8 cellular contexts compared by ENCODE assay signal in genomic region chr11:57527056-57527631, GRCh38. TPM values are rescaled to one million over a fixed set of nuclear protein-coding genes. Genes with fewer than 3 reads are reported as not detected.
DNase-seq lines count a peak whose midpoint lies in the region; ATAC-seq, FAIRE-seq and TF ChIP-seq lines count a peak whose summit lies in the region.

No MANE protein-coding gene starts in this region.

- ATAC-seq in naive B cell (ENCODE audit: low read depth in 2 of 2) (no peak), GM19397 (IDR thresholded peaks at IDR 0.05; ENCODE audit: unreplicated experiment) (no peak)

- H3K4me3 ChIP-seq in AG04449 (ENCODE audit: low read depth, low read length): no peak overlapping the region
- no peak overlapping the region for H3K4me3 ChIP-seq in endothelial cell of umbilical vein (replicated peaks in 1 of 3; ENCODE audit: insufficient read depth in 1 of 3, low read depth in 1 of 3, low read length in 3 of 3)

- no peak overlapping the region for H3K4me2 ChIP-seq in endothelial cell of umbilical vein (ENCODE audit: insufficient read depth, low read length)

- no peak overlapping the region for H3K9ac ChIP-seq in endothelial cell of umbilical vein (replicated peaks; ENCODE audit: extremely low read depth, insufficient read depth, low read length)

- peaks cover 21% of the 10 kb centered on the region for H3K4me1 ChIP-seq in endothelial cell of umbilical vein (ENCODE audit: control insufficient read depth, extremely low read depth, insufficient read depth, low read length)

- H4K20me1 ChIP-seq in endothelial cell of umbilical vein (replicated peaks; ENCODE audit: control insufficient read depth, extremely low read depth, insufficient read depth, low read length): no peaks in the 10 kb centered on the region

- H3K27me3 ChIP-seq in endothelial cell of umbilical vein (ENCODE audit: control insufficient read depth in 2 of 2, insufficient read depth in 2 of 2, low read length in 2 of 2): no peaks in the 10 kb centered on the region

- CTCF ChIA-PET in AG04449 (lab: Yijun Ruan, JAX) (interaction anchor here (0.6 to 18.1 kb wide), 53 partner anchors 9 to 1050 kb away, joined by 3 to 421 read pairs (median 5); partner anchors contain the start of genes P2RX3, RTN4RL2, SLC43A1 and SMTNL1), endothelial cell of umbilical vein (lab: Charles Lee) (interaction anchor here (0.7 to 10.9 kb wide), 27 partner anchors 11 to 687 kb away, joined by 3 to 316 read pairs (median 4); partner anchors contain the start of genes RTN4RL2 and SLC43A1)

- peaks cover 2 to 6% of the 10 kb centered on the region in 2 experiments for H3K36me3 ChIP-seq in endothelial cell of umbilical vein (ENCODE audit: control insufficient read depth in 2 of 2, extremely low read depth in 1 of 2, insufficient read depth in 2 of 2, low read length in 2 of 2)

- no peaks in the 10 kb centered on the region for H3K9me3 Mint-ChIP-seq in naive B cell

- H3K4me3 Mint-ChIP-seq in naive B cell: peak overlapping the region in 1 of 8 donors; percentile 73

- H3K79me2 ChIP-seq in endothelial cell of umbilical vein (ENCODE audit: control insufficient read depth, insufficient read depth, low read length): peaks cover 18% of the 10 kb centered on the region

- no peaks in the 10 kb centered on the region for H3K9me1 ChIP-seq in endothelial cell of umbilical vein (replicated peaks; ENCODE audit: control insufficient read depth, extremely low read depth, insufficient read depth, low read length)

- no peak for TF ChIP-seq POLR2A in endothelial cell of umbilical vein (IDR thresholded peaks at IDR 0.05; ENCODE audit: low read depth, low read length)

- intact Hi-C loops in endothelial cell of umbilical vein (cut with micrococcal nuclease): loop anchor here (1.0 kb wide), 4 partner anchors 12 to 182 kb away; partner anchors contain the start of gene SLC43A1

- no peaks in the 10 kb centered on the region for H3K27me3 Mint-ChIP-seq in naive B cell

- peaks cover 16 to 30% (median 28%) of the 10 kb centered on the region in 3 donors for H3K4me1 Mint-ChIP-seq in naive B cell

- no peak overlapping the region for H2AFZ ChIP-seq in endothelial cell of umbilical vein (ENCODE audit: low read depth, low read length)

- DNase-seq in AG04449 (ENCODE audit: low read depth, low spot score) (no peak), GM13976 (ENCODE audit: low spot score) (no peak), NCI-H774 (lab: John Stamatoyannopoulos, UW) (peak; percentile 33), endothelial cell of umbilical vein (ENCODE audit: low read depth, low spot score) (peak; percentile 59), naive B cell (peak; percentile 61)
- DNase-seq in activated CD8-positive, alpha-beta memory T cell treated with anti-CD3 and anti-CD28 coated beads for 4 hours (ENCODE audit: low read depth in 2 of 2): peak; percentile 36 to 49
- DNase-seq in stimulated activated naive CD4-positive, alpha-beta T cell treated with Interleukin-2 at 50 U/mL for 16 hours (lab: John Stamatoyannopoulos, UW): peak; percentile 65

- POLR2A ChIA-PET in AG04449 (lab: Yijun Ruan, JAX) (no interaction called here), endothelial cell of umbilical vein (lab: Charles Lee) (no interaction called here)

- no peaks in the 10 kb centered on the region for H3K9me3 ChIP-seq in endothelial cell of umbilical vein (replicated peaks; ENCODE audit: control insufficient read depth, insufficient read depth, low read length)

- H3K27ac Mint-ChIP-seq in naive B cell: no peak overlapping the region

- in situ Hi-C loops in GM13976 (cut with MboI; ENCODE audit: low sequenced_read_pairs, unreplicated experiment): loop anchor here (10.0 kb wide), 1 partner anchor 182 kb away; no protein-coding TSS in a partner anchor

- no peaks in the 10 kb centered on the region for H3K36me3 Mint-ChIP-seq in naive B cell

- TF ChIP-seq CTCF in AG04449 (IDR thresholded peaks at IDR 0.05; ENCODE audit: insufficient read depth, low read length, missing control alignments): peak; percentile 87
- peak; percentile 81 for TF ChIP-seq CTCF in GM13976 (IDR thresholded peaks at IDR 0.05; ENCODE audit: borderline replicate concordance, control extremely low read depth, extremely low read depth, insufficient read depth, missing control alignments)
- TF ChIP-seq CTCF in endothelial cell of umbilical vein (IDR thresholded peaks at IDR 0.05; ENCODE audit: extremely low read depth in 1 of 2, insufficient read depth in 1 of 2, low read depth in 1 of 2, low read length in 2 of 2): peak; percentile 78 to 79

- no TSS peak for BruUV-seq in endothelial cell of umbilical vein (replicated peaks; lab: Mats Ljungman, UMichigan)

- no peak overlapping the region for H3K27ac ChIP-seq in endothelial cell of umbilical vein (ENCODE audit: insufficient read depth, low read depth, low read length)

- dilution Hi-C loops in endothelial cell of umbilical vein (cut with MboI; ENCODE audit: extremely low pct_ligation_motif_present, low sequenced_read_pairs): no loop called here

- peak; percentile 81 for FAIRE-seq in endothelial cell of umbilical vein (lab: Jason Lieb, UNC)

TF ChIP-seq in endothelial cell of umbilical vein, 7 proteins besides CTCF, POLR2A, EP300 and RAD21:
- no peak for TF ChIP-seq GATA2 (IDR thresholded peaks at IDR 0.05; ENCODE audit: insufficient read depth, insufficient read length, low read depth, low read length)

RNA-seq across cellular contexts. Expression of gene TIMM10, which starts 3.4 kb away (rescaled TPM):
- 64.2 and 105 TPM in 2 replicates for total RNA-seq in endothelial cell of umbilical vein
- polyA plus RNA-seq in endothelial cell of umbilical vein: 109 and 128 TPM in 2 replicates
- 122 and 165 TPM in 2 replicates for polyA plus RNA-seq in endothelial cell of umbilical vein (2011; cell fraction: cytosol; rRNA removed)
- 43.4 and 47.7 TPM in 2 replicates for polyA plus RNA-seq in endothelial cell of umbilical vein (2011; cell fraction: nucleus; rRNA removed)
- polyA plus RNA-seq in endothelial cell of umbilical vein (2012): 97.8 and 133 TPM in 2 replicates
- 46.9 and 56.5 TPM in 2 replicates for polyA minus RNA-seq in endothelial cell of umbilical vein
- polyA minus RNA-seq in endothelial cell of umbilical vein (2011; cell fraction: cytosol; rRNA and poly(A)+ RNA removed): 16.3 TPM
- polyA minus RNA-seq in endothelial cell of umbilical vein (2011; cell fraction: nucleus; rRNA and poly(A)+ RNA removed): 9.0 and 10.6 TPM in 2 replicates
- polyA plus RNA-seq in naive B cell (ENCODE audit: low read depth in 6 of 6): 100 to 1,000 TPM in 1 of 6 donors, 10 to 100 TPM in 5; 64.9 to 105 (median 79.9) TPM

RNA-seq across cellular contexts. Expression of gene SMTNL1, which starts 10.3 kb away (rescaled TPM):
- total RNA-seq in endothelial cell of umbilical vein: not detected in 2 replicates
- polyA plus RNA-seq in endothelial cell of umbilical vein: not detected in 2 replicates
- not detected in 2 replicates for polyA plus RNA-seq in endothelial cell of umbilical vein (2011; cell fraction: cytosol; rRNA removed)
- polyA plus RNA-seq in endothelial cell of umbilical vein (2011; cell fraction: nucleus; rRNA removed): not detected in 2 replicates
- polyA plus RNA-seq in endothelial cell of umbilical vein (2012): not detected in 2 replicates
- polyA minus RNA-seq in endothelial cell of umbilical vein: not detected in 2 replicates
- polyA minus RNA-seq in endothelial cell of umbilical vein (2011; cell fraction: cytosol; rRNA and poly(A)+ RNA removed): not detected
- polyA minus RNA-seq in endothelial cell of umbilical vein (2011; cell fraction: nucleus; rRNA and poly(A)+ RNA removed): not detected in 2 replicates
- under 1 TPM in 3 of 6 donors, not detected in 3; 0.18 to 0.40 (median 0.34) TPM for polyA plus RNA-seq in naive B cell (ENCODE audit: low read depth in 6 of 6)

RNA-seq across cellular contexts. Expression of gene SLC43A1, which starts 11.6 kb away (rescaled TPM):
- 11.3 and 13.7 TPM in 2 replicates for total RNA-seq in endothelial cell of umbilical vein
- polyA plus RNA-seq in endothelial cell of umbilical vein: 19.5 and 22.7 TPM in 2 replicates
- polyA plus RNA-seq in endothelial cell of umbilical vein (2011; cell fraction: cytosol; rRNA removed): 12.6 and 12.9 TPM in 2 replicates
- polyA plus RNA-seq in endothelial cell of umbilical vein (2011; cell fraction: nucleus; rRNA removed): 30.0 and 33.0 TPM in 2 replicates
- polyA plus RNA-seq in endothelial cell of umbilical vein (2012): 8.6 and 11.4 TPM in 2 replicates
- polyA minus RNA-seq in endothelial cell of umbilical vein: 23.6 and 25.1 TPM in 2 replicates
- polyA minus RNA-seq in endothelial cell of umbilical vein (2011; cell fraction: cytosol; rRNA and poly(A)+ RNA removed): 2.3 TPM
- polyA minus RNA-seq in endothelial cell of umbilical vein (2011; cell fraction: nucleus; rRNA and poly(A)+ RNA removed): 16.7 and 21.5 TPM in 2 replicates
- 10 to 100 TPM in 1 of 6 donors, 1 to 10 TPM in 5; 3.2 to 10.9 (median 4.6) TPM for polyA plus RNA-seq in naive B cell (ENCODE audit: low read depth in 6 of 6)

RNA-seq across cellular contexts. Expression of gene UBE2L6, which starts 40.3 kb away (rescaled TPM):
- total RNA-seq in endothelial cell of umbilical vein: 10.8 and 22.3 TPM in 2 replicates
- polyA plus RNA-seq in endothelial cell of umbilical vein (25.2 and 31.2 TPM in 2 replicates), naive B cell (ENCODE audit: low read depth in 6 of 6) (100 to 1,000 TPM; 182 to 310 (median 219) TPM)
- polyA plus RNA-seq in endothelial cell of umbilical vein (2011; cell fraction: cytosol; rRNA removed): 17.1 and 20.6 TPM in 2 replicates
- polyA plus RNA-seq in endothelial cell of umbilical vein (2011; cell fraction: nucleus; rRNA removed): 4.0 and 8.8 TPM in 2 replicates
- polyA plus RNA-seq in endothelial cell of umbilical vein (2012): 26.0 and 52.7 TPM in 2 replicates
- polyA minus RNA-seq in endothelial cell of umbilical vein: 20.8 and 22.1 TPM in 2 replicates
- not detected for polyA minus RNA-seq in endothelial cell of umbilical vein (2011; cell fraction: cytosol; rRNA and poly(A)+ RNA removed)
- polyA minus RNA-seq in endothelial cell of umbilical vein (2011; cell fraction: nucleus; rRNA and poly(A)+ RNA removed): 1.6 and 2.8 TPM in 2 replicates

Comparison
In these comparisons a context has a peak if more than half of its experiments do, and no peak if none do; other contexts are left out.
1. DNase-seq: peak in NCI-H774 (single experiment), activated CD8-positive, alpha-beta memory T cell treated with anti-CD3 and anti-CD28 coated beads for 4 hours (2 of 2), endothelial cell of umbilical vein (single experiment), naive B cell (single experiment) and stimulated activated naive CD4-positive, alpha-beta T cell treated with Interleukin-2 at 50 U/mL for 16 hours (single experiment); none in AG04449 (single experiment) and GM13976 (single experiment).
2. Peak in every context shown above with its lines, with median percentiles within 50 percentile points of each other: CTCF ChIP-seq.